Comparison of ENCODE assay signal across 16 cellular contexts in the genomic region with DNA sequence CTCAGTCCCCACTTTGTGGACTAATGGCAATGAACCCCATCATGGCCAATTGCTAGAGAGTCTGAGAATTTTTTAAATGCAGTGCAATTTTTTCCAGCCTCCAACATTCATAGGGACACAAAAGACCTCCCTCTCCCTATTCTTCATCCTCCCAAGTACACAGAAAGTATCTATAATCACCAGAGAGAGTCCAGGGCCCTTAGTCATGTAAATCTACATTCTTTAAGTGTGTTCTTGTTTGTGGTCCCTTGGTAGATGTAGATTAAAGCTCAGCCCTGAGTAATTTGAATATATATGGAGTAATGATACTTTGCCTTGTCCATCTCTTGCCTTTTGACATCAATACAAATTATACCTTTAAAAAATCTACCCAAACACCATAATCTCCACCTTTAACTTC. TPM values are rescaled to one million over a fixed set of nuclear protein-coding genes. Genes with fewer than 3 reads are reported as not detected.
DNase-seq lines count a peak whose midpoint lies in the region; ATAC-seq and TF ChIP-seq lines count a peak whose summit lies in the region.
"Had no signal": no experiment of that assay in that cellular context is flagged by ENCODE, and none has a peak within 500 bp of the region (broad histone marks: within the 10 kb centered on the region; RNA-seq: fewer than 3 reads in every experiment).

No MANE protein-coding gene starts in this region.

- H3K4me3 ChIP-seq in IMR-90 (ENCODE audit: insufficient read depth, low read depth, low read length): no peak overlapping the region
- H3K4me3 ChIP-seq in brain microvascular endothelial cell (ENCODE audit: low read depth, low read length): no peak overlapping the region
- no peak overlapping the region for H3K4me3 ChIP-seq in left lung
- H3K4me3 ChIP-seq: A549, GM23248 had no signal

- H3K36me3 ChIP-seq in IMR-90 (ENCODE audit: control insufficient read depth, insufficient read depth, low read length) (no peaks in the 10 kb centered on the region), brain microvascular endothelial cell (replicated peaks) (no peaks in the 10 kb centered on the region), left lung (no peaks in the 10 kb centered on the region)

- no peak overlapping the region for H3K4me2 ChIP-seq in IMR-90 (ENCODE audit: low read depth, low read length)
- H3K4me2 ChIP-seq: A549 had no signal

- H3K4me1 ChIP-seq in IMR-90 (ENCODE audit: control insufficient read depth, insufficient read depth, low read length) (peaks cover 6% of the 10 kb centered on the region), left lung (no peaks in the 10 kb centered on the region)

- BruUV-seq in IMR-90 (replicated peaks; lab: Mats Ljungman, UMichigan): no TSS peak

- POLR2A ChIA-PET in IMR-90 (lab: Charles Lee; ENCODE audit: unreplicated experiment): no interaction called here

- intact Hi-C loops in IMR-90 (cut with micrococcal nuclease) (loop anchor here (10.0 kb wide), 2 partner anchors 156 to 246 kb away; no protein-coding TSS in a partner anchor), left lung (cut with DNase I) (no loop called here)

- peak; percentile 24 for DNase-seq in IMR-90
- no peak for DNase-seq in brain microvascular endothelial cell
- no peak for DNase-seq in glutamatergic neuron
- no peak for DNase-seq in type B pancreatic cell (ENCODE audit: extremely low spot score, unreplicated experiment)
- DNase-seq in left lung: no peak
- no peak for DNase-seq in RPMI8226
- DNase-seq: CD8-positive, alpha-beta T cell; COR-L47; DMS153; DND-41; GF-D8; GM23248 had no signal

- H3K9ac ChIP-seq in IMR-90 (ENCODE audit: low read depth, low read length): no peak overlapping the region
- H3K9ac ChIP-seq: GM23248 had no signal

- no peak overlapping the region for H2BK5ac ChIP-seq in IMR-90 (ENCODE audit: low read depth, low read length, poor library complexity, severe bottlenecking)

- dilution Hi-C loops in IMR-90 (cut with HindIII; ENCODE audit: low sequenced_read_pairs, unreplicated experiment): no loop called here

- no peak overlapping the region for H4K91ac ChIP-seq in IMR-90 (ENCODE audit: insufficient read depth, low read depth, low read length)

- no peak overlapping the region for H2BK15ac ChIP-seq in IMR-90 (ENCODE audit: low read depth, low read length)

- H3K27ac ChIP-seq in IMR-90 (ENCODE audit: insufficient read depth, low read length) (no peak overlapping the region; the same call in 1 of the 2 replicates), brain microvascular endothelial cell (peak overlapping the region; percentile 79), left lung (no peak overlapping the region)
- H3K27ac ChIP-seq: A549, GM23248, HL-60 had no signal

- H3K23ac ChIP-seq in IMR-90 (ENCODE audit: low read depth, low read length): no peak overlapping the region

- no peak overlapping the region for H3K4ac ChIP-seq in IMR-90 (ENCODE audit: low read depth, low read length)

- CTCF ChIA-PET in IMR-90 (lab: Yijun Ruan, JAX): no interaction called here

- TF ChIP-seq CTCF in IMR-90 (conservative IDR thresholded peaks at IDR 0.05; ENCODE audit: low read depth, low read length) (no peak), brain microvascular endothelial cell (IDR thresholded peaks at IDR 0.05; ENCODE audit: low read depth, low read length, missing control alignments) (no peak), glutamatergic neuron (IDR thresholded peaks at IDR 0.05; ENCODE audit: partially characterized antibody, unreplicated experiment) (no peak), type B pancreatic cell (conservative IDR thresholded peaks at IDR 0.05) (no peak), left lung (IDR thresholded peaks at IDR 0.05) (no peak)

- H4K5ac ChIP-seq in IMR-90 (ENCODE audit: low read depth, low read length): no peak overlapping the region

- no peak overlapping the region for H2AK5ac ChIP-seq in IMR-90 (ENCODE audit: low read depth, low read length)

- no peak for TF ChIP-seq POLR2A in IMR-90 (IDR thresholded peaks at IDR 0.05; ENCODE audit: low read depth, low read length)

- peak overlapping the region; percentile 79 for H3K18ac ChIP-seq in IMR-90 (ENCODE audit: low read depth, low read length)

- no peak for TF ChIP-seq RAD21 in IMR-90 (IDR thresholded peaks at IDR 0.05; ENCODE audit: low read length)

- no peaks in the 10 kb centered on the region for H4K20me1 ChIP-seq in IMR-90 (ENCODE audit: insufficient read depth, low read length)

- no peaks in the 10 kb centered on the region for H3K9me1 ChIP-seq in IMR-90 (ENCODE audit: insufficient read depth, low read length)

- H2BK120ac ChIP-seq in IMR-90 (ENCODE audit: low read depth, low read length): peak overlapping the region; percentile 38; the same call in 1 of the 2 replicates

- H3K4me3 Mint-ChIP-seq in glutamatergic neuron (ENCODE audit: unreplicated experiment) (no peak overlapping the region), type B pancreatic cell (no peak overlapping the region)
- H3K4me3 Mint-ChIP-seq: CD14-positive monocyte; CD8-positive, alpha-beta T cell had no signal

- no peaks in the 10 kb centered on the region for H3K36me3 Mint-ChIP-seq in glutamatergic neuron (ENCODE audit: unreplicated experiment)
- H3K36me3 Mint-ChIP-seq in type B pancreatic cell: no peaks in the 10 kb centered on the region
- H3K36me3 Mint-ChIP-seq: CD14-positive monocyte; CD8-positive, alpha-beta T cell had no signal

- H3K9me3 Mint-ChIP-seq in glutamatergic neuron (ENCODE audit: unreplicated experiment) (no peaks in the 10 kb centered on the region), type B pancreatic cell (no peaks in the 10 kb centered on the region)
- H3K9me3 Mint-ChIP-seq: CD8-positive, alpha-beta T cell had no signal

- H2AFZ ChIP-seq in IMR-90 (replicated peaks; ENCODE audit: low read length, poor library complexity): no peak overlapping the region
- H2AFZ ChIP-seq: GM23248 had no signal

- H3K9me3 ChIP-seq in IMR-90 (ENCODE audit: control insufficient read depth, insufficient read depth, low read length) (no peaks in the 10 kb centered on the region), left lung (no peaks in the 10 kb centered on the region)
- H3K9me3 ChIP-seq: A549 had no signal

- 0 out of 2 replicates have a peak overlapping the region, but pooled peaks have one; percentile 45 for H3K14ac ChIP-seq in IMR-90 (replicated peaks; ENCODE audit: low read depth, low read length)

- no peak overlapping the region for H2AK9ac ChIP-seq in IMR-90 (replicated peaks; ENCODE audit: low read depth, low read length, poor library complexity)

- H3K27me3 Mint-ChIP-seq in glutamatergic neuron (ENCODE audit: unreplicated experiment) (peaks cover 2% of the 10 kb centered on the region), type B pancreatic cell (no peaks in the 10 kb centered on the region)

- in situ Hi-C loops in IMR-90 (cut with MboI; ENCODE audit: low sequenced_read_pairs): loop anchor here (10.0 kb wide), 1 partner anchor 386 kb away; no protein-coding TSS in a partner anchor
- in situ Hi-C loops in brain microvascular endothelial cell (cut with HindIII; ENCODE audit: low pct_ligation_motif_present, low sequenced_read_pairs): no loop called here

- H3K27ac Mint-ChIP-seq in glutamatergic neuron (ENCODE audit: unreplicated experiment) (peak overlapping the region; percentile 52), type B pancreatic cell (no peak overlapping the region)
- H3K27ac Mint-ChIP-seq: CD14-positive monocyte; CD8-positive, alpha-beta T cell had no signal

- H2BK20ac ChIP-seq in IMR-90 (ENCODE audit: low read depth, low read length): no peak overlapping the region; the same call in 1 of the 2 replicates

- peaks cover 21% of the 10 kb centered on the region for H3K4me1 Mint-ChIP-seq in glutamatergic neuron (ENCODE audit: low read depth, unreplicated experiment)
- H3K4me1 Mint-ChIP-seq in type B pancreatic cell (ENCODE audit: unreplicated experiment): peaks cover 5% of the 10 kb centered on the region
- H3K4me1 Mint-ChIP-seq: CD14-positive monocyte had no signal

- ATAC-seq in IMR-90 (ENCODE audit: low read depth): peak; percentile 43; the same call in 1 of the 2 replicates
- ATAC-seq in left lung: no peak
- ATAC-seq: A549; CD8-positive, alpha-beta T cell had no signal

- H3K79me1 ChIP-seq in IMR-90 (ENCODE audit: low read depth in 1 of 2, low read length in 2 of 2): no peaks in the 10 kb centered on the region

- H3K27me3 ChIP-seq in IMR-90 (ENCODE audit: control insufficient read depth, insufficient read depth, low read length) (no peaks in the 10 kb centered on the region), brain microvascular endothelial cell (replicated peaks) (no peaks in the 10 kb centered on the region), left lung (no peaks in the 10 kb centered on the region)

- H4K8ac ChIP-seq in IMR-90 (ENCODE audit: low read depth in 2 of 2, low read length in 2 of 2): no peak overlapping the region

- H3K56ac ChIP-seq in IMR-90 (ENCODE audit: extremely low read depth, insufficient read depth, low read length): no peak overlapping the region

TF ChIP-seq in IMR-90, 13 proteins besides CTCF, POLR2A, EP300 and RAD21:
- TF ChIP-seq NFE2L2 (IDR thresholded peaks at IDR 0.05; ENCODE audit: low read depth, low read length): no peak

RNA-seq across cellular contexts. Expression of gene ATXN3L, which starts 51.3 kb away (rescaled TPM):
- total RNA-seq in IMR-90 (2012; rRNA removed): not detected in 2 replicates
- not detected in 2 replicates for polyA plus RNA-seq in IMR-90 (2012; rRNA removed)
- not detected in 2 replicates for polyA plus RNA-seq in IMR-90 (2012; cell fraction: cytosol; rRNA removed)
- not detected in 2 replicates for polyA plus RNA-seq in IMR-90 (2012; cell fraction: nucleus; rRNA removed; ENCODE audit: low replicate concordance)
- total RNA-seq in glutamatergic neuron (ENCODE audit: unreplicated experiment): not detected
- not detected in 2 replicates for total RNA-seq in type B pancreatic cell (ENCODE audit: low replicate concordance)
- total RNA-seq in left lung: not detected
- total RNA-seq: CD8-positive, alpha-beta T cell; GM23248 had no signal
- polyA plus RNA-seq: A549, BJ, CD14-positive monocyte, GM23248 had no signal
